In the genomic region with DNA sequence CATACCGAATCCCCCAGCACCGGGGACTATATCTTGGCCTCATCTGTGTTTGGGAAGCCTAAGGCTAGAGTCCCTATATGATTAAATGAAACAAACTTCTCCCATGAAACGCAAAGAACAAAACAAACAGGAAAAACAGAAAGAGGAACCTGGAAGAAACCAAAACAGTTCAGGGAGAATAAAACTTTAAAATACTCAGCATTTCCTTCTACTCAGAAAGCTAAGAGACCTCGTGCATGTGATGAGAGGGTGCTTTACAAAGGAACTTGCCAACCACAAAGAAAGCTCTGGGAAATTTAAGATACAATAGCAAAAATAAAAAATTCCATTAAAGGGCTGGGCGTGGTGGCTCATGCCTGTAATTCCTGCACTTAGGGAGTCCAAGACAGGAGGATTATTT, we compare ENCODE assay signal across 1 cellular context.
TF ChIP-seq lines count a peak whose summit lies in the region.

No MANE protein-coding gene starts in this region.

TF ChIP-seq in K562, 482 proteins besides CTCF, POLR2A, EP300 and RAD21:
- TF ChIP-seq C11orf30 (IDR thresholded peaks at IDR 0.05; ENCODE audit: low read depth) (0 out of 2 replicates have a peak, but pooled peaks have one; percentile 4), NR1H2 (CRISPR knock-in tag; IDR thresholded peaks at IDR 0.05) (no peak), ZNF316 (IDR thresholded peaks at IDR 0.05) (peak; percentile 21; the same call in 1 of the 2 replicates), KDM1A (IDR thresholded peaks at IDR 0.05) (no peak)
- TF ChIP-seq, protein P1, sequence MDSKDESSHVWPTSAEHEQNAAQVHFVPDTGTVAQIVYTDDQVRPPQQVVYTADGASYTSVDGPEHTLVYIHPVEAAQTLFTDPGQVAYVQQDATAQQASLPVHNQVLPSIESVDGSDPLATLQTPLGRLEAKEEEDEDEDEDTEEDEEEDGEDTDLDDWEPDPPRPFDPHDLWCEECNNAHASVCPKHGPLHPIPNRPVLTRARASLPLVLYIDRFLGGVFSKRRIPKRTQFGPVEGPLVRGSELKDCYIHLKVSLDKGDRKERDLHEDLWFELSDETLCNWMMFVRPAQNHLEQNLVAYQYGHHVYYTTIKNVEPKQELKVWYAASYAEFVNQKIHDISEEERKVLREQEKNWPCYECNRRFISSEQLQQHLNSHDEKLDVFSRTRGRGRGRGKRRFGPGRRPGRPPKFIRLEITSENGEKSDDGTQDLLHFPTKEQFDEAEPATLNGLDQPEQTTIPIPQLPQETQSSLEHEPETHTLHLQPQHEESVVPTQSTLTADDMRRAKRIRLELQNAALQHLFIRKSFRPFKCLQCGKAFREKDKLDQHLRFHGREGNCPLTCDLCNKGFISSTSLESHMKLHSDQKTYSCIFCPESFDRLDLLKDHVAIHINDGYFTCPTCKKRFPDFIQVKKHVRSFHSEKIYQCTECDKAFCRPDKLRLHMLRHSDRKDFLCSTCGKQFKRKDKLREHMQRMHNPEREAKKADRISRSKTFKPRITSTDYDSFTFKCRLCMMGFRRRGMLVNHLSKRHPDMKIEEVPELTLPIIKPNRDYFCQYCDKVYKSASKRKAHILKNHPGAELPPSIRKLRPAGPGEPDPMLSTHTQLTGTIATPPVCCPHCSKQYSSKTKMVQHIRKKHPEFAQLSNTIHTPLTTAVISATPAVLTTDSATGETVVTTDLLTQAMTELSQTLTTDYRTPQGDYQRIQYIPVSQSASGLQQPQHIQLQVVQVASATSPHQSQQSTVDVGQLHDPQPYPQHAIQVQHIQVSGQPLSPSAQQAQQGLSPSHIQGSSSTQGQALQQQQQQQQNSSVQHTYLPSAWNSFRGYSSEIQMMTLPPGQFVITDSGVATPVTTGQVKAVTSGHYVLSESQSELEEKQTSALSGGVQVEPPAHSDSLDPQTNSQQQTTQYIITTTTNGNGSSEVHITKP (IDR thresholded peaks at IDR 0.05; ENCODE audit: partially characterized antibody), result peak; percentile 62
- TF ChIP-seq, protein P2, sequence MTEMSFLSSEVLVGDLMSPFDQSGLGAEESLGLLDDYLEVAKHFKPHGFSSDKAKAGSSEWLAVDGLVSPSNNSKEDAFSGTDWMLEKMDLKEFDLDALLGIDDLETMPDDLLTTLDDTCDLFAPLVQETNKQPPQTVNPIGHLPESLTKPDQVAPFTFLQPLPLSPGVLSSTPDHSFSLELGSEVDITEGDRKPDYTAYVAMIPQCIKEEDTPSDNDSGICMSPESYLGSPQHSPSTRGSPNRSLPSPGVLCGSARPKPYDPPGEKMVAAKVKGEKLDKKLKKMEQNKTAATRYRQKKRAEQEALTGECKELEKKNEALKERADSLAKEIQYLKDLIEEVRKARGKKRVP (CRISPR knock-in tag; IDR thresholded peaks at IDR 0.05), result no peak
TF ChIP-seq in K562: peak in this region for 3.
